15 cellular contexts compared by ENCODE assay signal in the genomic region with DNA sequence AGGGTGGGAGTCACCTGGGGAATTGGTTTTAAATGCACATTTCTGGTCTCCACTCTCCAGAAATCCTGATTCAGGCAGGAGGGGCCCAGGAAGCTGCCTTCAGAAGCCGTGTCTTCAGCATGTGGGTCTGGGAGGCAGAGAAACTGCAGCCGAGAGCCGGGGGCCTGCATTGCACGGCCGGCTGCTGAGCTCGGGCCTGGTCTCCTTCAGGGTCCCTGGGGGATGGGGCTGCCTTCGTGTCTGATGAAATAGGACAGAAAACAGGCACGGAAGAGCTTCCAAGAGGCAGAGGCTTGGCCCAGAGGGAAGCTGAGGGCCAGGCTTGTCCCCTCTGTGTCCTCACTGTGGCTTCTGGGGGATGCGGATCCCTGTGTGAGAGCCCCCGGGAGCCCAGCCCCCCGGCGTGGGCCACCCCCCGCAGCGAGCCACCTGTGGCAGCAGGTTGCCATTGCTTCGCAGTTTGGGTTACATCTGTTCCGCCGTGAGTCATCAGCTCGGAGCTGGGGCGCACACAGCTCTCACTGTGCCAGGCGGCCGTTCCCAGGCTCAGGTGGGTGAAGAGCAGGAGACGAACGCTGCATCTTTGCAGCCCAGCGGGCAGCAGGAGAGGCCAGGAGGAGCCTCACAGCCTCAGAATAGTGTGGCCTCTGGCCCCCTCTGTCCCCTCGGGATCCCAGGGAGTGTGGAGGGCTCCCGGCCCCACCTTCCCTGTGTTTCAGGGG.
"Had no signal": no experiment of that assay in that cellular context is flagged by ENCODE, and none has a peak within 500 bp of the region (broad histone marks: within the 10 kb centered on the region; RNA-seq: fewer than 3 reads in every experiment).

No MANE protein-coding gene starts in this region.

- H3K27me3 Mint-ChIP-seq: activated CD4-positive, alpha-beta memory T cell treated with anti-CD3 and anti-CD28 coated beads, Interleukin-2, amount 10 ng/mL, durations not matched to agents 7 days and 5 days; activated CD4-positive, alpha-beta T cell treated with anti-CD3 and anti-CD28 coated beads for 36 hours had no signal

- H3K4me3 Mint-ChIP-seq: activated CD4-positive, alpha-beta memory T cell treated with anti-CD3 and anti-CD28 coated beads, Interleukin-2, amount 10 ng/mL, durations not matched to agents 7 days and 5 days; activated CD4-positive, alpha-beta T cell treated with anti-CD3 and anti-CD28 coated beads for 36 hours; activated naive CD8-positive, alpha-beta T cell treated with anti-CD3 and anti-CD28 coated beads, Interleukin-2, amount 10 ng/mL, durations not matched to agents 7 days and 5 days had no signal

- ATAC-seq: activated CD4-positive, alpha-beta T cell treated with anti-CD3 and anti-CD28 coated beads for 36 hours; left lung; stimulated activated naive CD8-positive, alpha-beta T cell treated with anti-CD3 and anti-CD28 coated beads, Interleukin-15, Interleukin-2, amounts not matched to agents 100 U/mL and 50 U/mL, for 24 hours had no signal

- H3K4me1 ChIP-seq: left lung, suprapubic skin, upper lobe of left lung had no signal

- DNase-seq: activated CD4-positive, alpha-beta memory T cell treated with anti-CD3 and anti-CD28 coated beads, Interleukin-2, amount 10 ng/mL, durations not matched to agents 7 days and 5 days; activated CD4-positive, alpha-beta T cell treated with anti-CD3 and anti-CD28 coated beads for 36 hours; activated CD8-positive, alpha-beta memory T cell treated with anti-CD3 and anti-CD28 coated beads, Interleukin-2, amount 50 U/mL, for 4 hours; activated naive CD8-positive, alpha-beta T cell treated with anti-CD3 and anti-CD28 coated beads, Interleukin-2, amount 10 ng/mL, durations not matched to agents 7 days and 5 days; ovary; stimulated activated CD4-positive, alpha-beta T cell treated with anti-CD3 and anti-CD28 coated beads, Interleukin-12 subunit alpha, Interleukin-12 subunit beta, amount 100 ng/mL, for 4 hours; stimulated activated CD4-positive, alpha-beta T cell treated with anti-CD3 and anti-CD28 coated beads, Interleukin-2, amount 100 ng/mL, for 48 hours; stimulated activated naive CD8-positive, alpha-beta T cell treated with anti-CD3 and anti-CD28 coated beads, Interleukin-15, Interleukin-2, amounts not matched to agents 100 U/mL and 50 U/mL, for 24 hours; T-helper 9 cell had no signal

- H3K36me3 Mint-ChIP-seq: activated naive CD8-positive, alpha-beta T cell treated with anti-CD3 and anti-CD28 coated beads, Interleukin-2, amount 10 ng/mL, durations not matched to agents 7 days and 5 days had no signal

- H3K9me3 ChIP-seq: left lung, ovary, suprapubic skin, upper lobe of left lung had no signal

- H3K36me3 ChIP-seq: esophagus muscularis mucosa, left lung, ovary, suprapubic skin, upper lobe of left lung had no signal

- H3K4me3 ChIP-seq: esophagus muscularis mucosa, left lung, ovary, suprapubic skin, upper lobe of left lung had no signal

- FAIRE-seq: endometrium had no signal

- H3K27ac Mint-ChIP-seq: activated CD4-positive, alpha-beta memory T cell treated with anti-CD3 and anti-CD28 coated beads, Interleukin-2, amount 10 ng/mL, durations not matched to agents 7 days and 5 days; activated CD4-positive, alpha-beta T cell treated with anti-CD3 and anti-CD28 coated beads for 36 hours; activated naive CD8-positive, alpha-beta T cell treated with anti-CD3 and anti-CD28 coated beads, Interleukin-2, amount 10 ng/mL, durations not matched to agents 7 days and 5 days had no signal

- H3K27ac ChIP-seq: esophagus muscularis mucosa, left lung, ovary, suprapubic skin, upper lobe of left lung, VCaP had no signal

- H3K9me3 Mint-ChIP-seq: activated CD4-positive, alpha-beta memory T cell treated with anti-CD3 and anti-CD28 coated beads, Interleukin-2, amount 10 ng/mL, durations not matched to agents 7 days and 5 days; activated naive CD8-positive, alpha-beta T cell treated with anti-CD3 and anti-CD28 coated beads, Interleukin-2, amount 10 ng/mL, durations not matched to agents 7 days and 5 days had no signal

- H3K27me3 ChIP-seq: ovary, upper lobe of left lung had no signal

- H3K4me1 Mint-ChIP-seq: activated CD4-positive, alpha-beta memory T cell treated with anti-CD3 and anti-CD28 coated beads, Interleukin-2, amount 10 ng/mL, durations not matched to agents 7 days and 5 days; activated CD4-positive, alpha-beta T cell treated with anti-CD3 and anti-CD28 coated beads for 36 hours; activated naive CD8-positive, alpha-beta T cell treated with anti-CD3 and anti-CD28 coated beads, Interleukin-2, amount 10 ng/mL, durations not matched to agents 7 days and 5 days had no signal
